23 cellular contexts compared by ENCODE assay signal in the genomic region with DNA sequence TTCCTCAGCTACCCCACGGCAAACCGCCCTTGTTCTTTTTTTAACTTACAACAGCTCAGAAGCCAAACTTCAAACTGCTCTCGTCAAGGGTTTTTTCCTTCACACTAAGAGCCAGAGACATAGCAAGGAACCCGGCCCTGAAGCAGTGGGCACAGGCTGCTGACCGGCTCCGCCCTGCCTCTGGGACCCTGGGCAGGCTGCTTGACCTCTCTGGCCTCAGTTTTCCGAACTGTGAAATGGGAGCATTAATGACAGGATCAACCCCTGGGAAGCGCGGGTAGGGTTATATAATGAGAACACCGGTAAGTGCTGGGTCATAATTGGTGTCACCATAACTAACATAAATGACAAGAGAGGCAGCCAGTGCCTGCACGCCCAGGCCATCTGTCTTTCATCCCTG. TPM values are rescaled to one million over a fixed set of nuclear protein-coding genes. Genes with fewer than 3 reads are reported as not detected.
"Had no signal": no experiment of that assay in that cellular context is flagged by ENCODE, and none has a peak within 500 bp of the region (broad histone marks: within the 10 kb centered on the region; RNA-seq: fewer than 3 reads in every experiment).

No MANE protein-coding gene starts in this region.

- H3K27me3 ChIP-seq: SJSA1 had no signal

- H3K9me3 ChIP-seq: SJSA1 had no signal

- FAIRE-seq: RCC 7860 had no signal

- H3K27ac ChIP-seq: SJSA1, SK-N-MC had no signal

- DNase-seq: KBM-7, NCI-H1092 treated with DMSO at 0.1 percent for 48 hours, NCI-H1436, NCI-H187, NCI-H2029, NCI-H2081 treated with DMSO at 0.1 percent for 48 hours, NCI-H2171, NCI-H226, NCI-H446, NCI-H510A, NCI-H524 treated with DMSO at 0.1 percent for 48 hours, NCI-H69, NCI-H774, Right ventricle myocardium superior, RPMI8226, SIG-M5 had no signal

- H3K4me1 ChIP-seq: SJSA1 had no signal

- H3K4me3 ChIP-seq: SJSA1, SK-N-MC had no signal

- H3K36me3 ChIP-seq: SJSA1 had no signal

RNA-seq across cellular contexts. Expression of gene FZD10, which starts 21.2 kb away (rescaled TPM):
- total RNA-seq: HT1080, LHCN-M2, MCF 10A, Right ventricle myocardium superior, SJSA1 had no signal
- polyA plus RNA-seq: IgD-negative memory B cell had no signal
